25 cellular contexts compared by ENCODE assay signal in the genomic region with DNA sequence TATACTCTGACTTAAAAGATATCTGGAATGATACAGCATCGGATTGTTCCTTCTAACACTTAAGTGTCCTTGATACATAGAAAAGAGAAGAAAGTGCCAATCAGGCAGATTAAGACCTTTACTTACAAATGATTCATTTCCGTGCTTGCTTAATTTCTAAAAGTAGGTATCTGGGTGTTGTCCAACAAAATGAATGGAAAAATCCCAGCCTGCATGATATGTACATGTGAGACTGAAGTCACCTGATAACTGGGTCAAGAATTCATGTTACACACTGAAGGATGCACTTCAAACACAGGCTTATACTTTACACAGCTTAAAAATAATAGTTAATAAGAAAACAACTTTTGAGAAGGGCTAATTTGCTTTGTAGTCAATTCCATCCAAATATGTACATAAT. TPM values are rescaled to one million over a fixed set of nuclear protein-coding genes. Genes with fewer than 3 reads are reported as not detected.
DNase-seq lines count a peak whose midpoint lies in the region; ATAC-seq, FAIRE-seq and TF ChIP-seq lines count a peak whose summit lies in the region.
"Had no signal": no experiment of that assay in that cellular context is flagged by ENCODE, and none has a peak within 500 bp of the region (broad histone marks: within the 10 kb centered on the region; RNA-seq: fewer than 3 reads in every experiment).

No MANE protein-coding gene starts in this region.

- no peaks in the 10 kb centered on the region for H3K36me3 ChIP-seq in PC-3 (ENCODE audit: low read depth, low read length)
- no peaks in the 10 kb centered on the region for H3K36me3 ChIP-seq in bronchial epithelial cell (ENCODE audit: control insufficient read depth, insufficient read depth, low read length)
- H3K36me3 ChIP-seq in thoracic aorta = no peaks in the 10 kb centered on the region
- H3K36me3 ChIP-seq in gastroesophageal sphincter = no peaks in the 10 kb centered on the region
- H3K36me3 ChIP-seq: BLaER1 treated with 17β-estradiol and CSF1 and Interleukin-3, amounts not matched to agents 10 nM and 100 nM; HAP-1; SJCRH30 had no signal

- CTCF ChIA-PET in PC-3 (lab: Charles Lee) = no interaction called here

- POLR2A ChIA-PET in PC-3 (lab: Charles Lee; ENCODE audit: unreplicated experiment) = no interaction called here

- H3K27me3 ChIP-seq in PC-3 (ENCODE audit: low read length) = no peaks in the 10 kb centered on the region
- no peaks in the 10 kb centered on the region for H3K27me3 ChIP-seq in bronchial epithelial cell (ENCODE audit: control insufficient read depth, insufficient read depth, low read length)
- no peaks in the 10 kb centered on the region for H3K27me3 ChIP-seq in thoracic aorta (replicated peaks; ENCODE audit: insufficient read depth)
- H3K27me3 ChIP-seq in gastroesophageal sphincter = no peaks in the 10 kb centered on the region
- H3K27me3 ChIP-seq: BLaER1 treated with 17β-estradiol and CSF1 and Interleukin-3, amounts not matched to agents 10 nM and 100 nM; SJCRH30 had no signal

- H3K27ac ChIP-seq in PC-3 (ENCODE audit: low read length) = no peak overlapping the region
- H3K27ac ChIP-seq in thoracic aorta = no peak overlapping the region
- H3K27ac ChIP-seq in gastroesophageal sphincter = no peak overlapping the region
- H3K27ac ChIP-seq: BLaER1 treated with 17β-estradiol and CSF1 and Interleukin-3, amounts not matched to agents 10 nM and 100 nM; GM23248; SJCRH30 had no signal

- no peaks in the 10 kb centered on the region for H3K79me2 ChIP-seq in PC-3 (ENCODE audit: low read length)

- no peak overlapping the region for H2AFZ ChIP-seq in PC-3 (ENCODE audit: low read length)
- H2AFZ ChIP-seq: GM23248 had no signal

- no peaks in the 10 kb centered on the region for H3K4me1 ChIP-seq in PC-3 (ENCODE audit: insufficient read depth, low read length)
- H3K4me1 ChIP-seq in thoracic aorta (ENCODE audit: control insufficient read depth in 1 of 2, low read depth in 2 of 2) = peaks cover 10% of the 10 kb centered on the region in 2 donors
- H3K4me1 ChIP-seq in gastroesophageal sphincter = no peaks in the 10 kb centered on the region
- H3K4me1 ChIP-seq: BLaER1 treated with 17β-estradiol and CSF1 and Interleukin-3, amounts not matched to agents 10 nM and 100 nM; HAP-1; SJCRH30 had no signal

- TF ChIP-seq CTCF in PC-3 (conservative IDR thresholded peaks at IDR 0.05; ENCODE audit: low read depth, low read length) (no peak), bronchial epithelial cell (IDR thresholded peaks at IDR 0.05; ENCODE audit: insufficient read depth, low read length, severe bottlenecking) (no peak), fibroblast of pulmonary artery (IDR thresholded peaks at IDR 0.05; ENCODE audit: low read length, missing control alignments) (no peak), thoracic aorta (IDR thresholded peaks at IDR 0.05) (no peak), gastroesophageal sphincter (IDR thresholded peaks at IDR 0.05) (no peak)

- no peaks in the 10 kb centered on the region for H3F3A ChIP-seq in PC-3 (ENCODE audit: low read length, unreplicated experiment)

- intact Hi-C loops in PC-3 (cut with micrococcal nuclease) = no loop called here

- TF ChIP-seq EP300 in gastroesophageal sphincter (IDR thresholded peaks at IDR 0.05) = no peak

- no peak overlapping the region for H3K4me2 ChIP-seq in PC-3 (ENCODE audit: low read length)
- H3K4me2 ChIP-seq: BLaER1 treated with 17β-estradiol and CSF1 and Interleukin-3, amounts not matched to agents 10 nM and 100 nM had no signal

- no peak overlapping the region for H3K4me3 ChIP-seq in PC-3 (ENCODE audit: low read length)
- no peak overlapping the region for H3K4me3 ChIP-seq in bronchial epithelial cell (ENCODE audit: low read depth, low read length)
- no peak overlapping the region for H3K4me3 ChIP-seq in fibroblast of pulmonary artery (replicated peaks; ENCODE audit: low read depth, low read length)
- no peak overlapping the region for H3K4me3 ChIP-seq in thoracic aorta
- no peak overlapping the region for H3K4me3 ChIP-seq in gastroesophageal sphincter
- H3K4me3 ChIP-seq: BLaER1 treated with 17β-estradiol and CSF1 and Interleukin-3, amounts not matched to agents 10 nM and 100 nM; GM23248; HAP-1; SJCRH30 had no signal

- FAIRE-seq in bronchial epithelial cell (lab: Jason Lieb, UNC) = no peak
- FAIRE-seq: GM12891, HTR-8/SVneo had no signal

- DNase-seq in PC-3 (peak; percentile 4), bronchial epithelial cell (ENCODE audit: low read depth) (peak; percentile 92), fibroblast of pulmonary artery (ENCODE audit: low read depth) (peak; percentile 39), thoracic aorta (ENCODE audit: low spot score) (no peak), OCI-M1 (lab: John Stamatoyannopoulos, UW) (no peak), NCI-H2196 (lab: John Stamatoyannopoulos, UW; ENCODE audit: unreplicated experiment) (no peak)
- DNase-seq in stimulated activated CD4-positive, alpha-beta T cell treated with anti-CD3 and anti-CD28 coated beads, Interleukin-15, amount 100 ng/mL, for 24 hours = no peak
- DNase-seq: Calu3; CD8-positive, alpha-beta T cell; DMS153; GM23248; KG1; NCI-H1105; NCI-H146; NCI-H2029; NCI-H345; NCI-H524 treated with DMSO at 0.1 percent for 48 hours; RPMI8226; SJCRH30 had no signal

- H3K9me3 ChIP-seq in PC-3 (ENCODE audit: low read length) (no peaks in the 10 kb centered on the region), thoracic aorta (no peaks in the 10 kb centered on the region), gastroesophageal sphincter (no peaks in the 10 kb centered on the region)
- H3K9me3 ChIP-seq: HAP-1, SJCRH30 had no signal

- 75 to 95% methylated on average over 2 of the region's 2 CpGs for WGBS in gastroesophageal sphincter (ENCODE audit: low coverage in 1 of 2), 2 donors

- no peaks in the 10 kb centered on the region for H4K20me1 ChIP-seq in PC-3 (ENCODE audit: low read length)
- H4K20me1 ChIP-seq: BLaER1 treated with 17β-estradiol and CSF1 and Interleukin-3, amounts not matched to agents 10 nM and 100 nM had no signal

- H3K9me2 ChIP-seq in PC-3 (replicated peaks; ENCODE audit: low read length) = no peaks in the 10 kb centered on the region

- ATAC-seq in PC-3 (no peak), thoracic aorta (ENCODE audit: insufficient number of reproducible peaks, low FRiP score, low read depth) (peak; percentile 65), gastroesophageal sphincter (no peak)
- ATAC-seq: CD8-positive, alpha-beta T cell had no signal

- TF ChIP-seq POLR2A in gastroesophageal sphincter (IDR thresholded peaks at IDR 0.05) = no peak

- no peak overlapping the region for H3K9ac ChIP-seq in PC-3 (ENCODE audit: low read length)
- H3K9ac ChIP-seq: BLaER1 treated with 17β-estradiol and CSF1 and Interleukin-3, amounts not matched to agents 10 nM and 100 nM; GM23248 had no signal

- BruUV-seq in PC-3 (replicated peaks; lab: Mats Ljungman, UMichigan) = no TSS peak

RNA-seq across cellular contexts. Expression of gene PLXDC2, which starts 25.2 kb away (rescaled TPM):
- total RNA-seq in PC-3 (2014; rRNA removed) (0.06 TPM in 1 of 2 replicates, not detected in the other), bronchial epithelial cell (1.3 and 3.3 TPM in 2 replicates), thoracic aorta (100 to 1,000 TPM; 105 to 155 TPM), gastroesophageal sphincter (10 to 100 TPM; 32.3 to 65.5 (median 50.5) TPM)
- total RNA-seq: Calu3, G401 had no signal

Comparison
In these comparisons a context has a peak if more than half of its experiments do, and no peak if none do; other contexts are left out.
1. DNase-seq: peak in PC-3 (single experiment), bronchial epithelial cell (single experiment) and fibroblast of pulmonary artery (single experiment); none in thoracic aorta (single experiment), OCI-M1 (single experiment), stimulated activated CD4-positive, alpha-beta T cell treated with anti-CD3 and anti-CD28 coated beads, Interleukin-15, amount 100 ng/mL, for 24 hours (single experiment) and NCI-H2196 (single experiment).